ENCODE assay signal across 21 cellular contexts in the genomic region with DNA sequence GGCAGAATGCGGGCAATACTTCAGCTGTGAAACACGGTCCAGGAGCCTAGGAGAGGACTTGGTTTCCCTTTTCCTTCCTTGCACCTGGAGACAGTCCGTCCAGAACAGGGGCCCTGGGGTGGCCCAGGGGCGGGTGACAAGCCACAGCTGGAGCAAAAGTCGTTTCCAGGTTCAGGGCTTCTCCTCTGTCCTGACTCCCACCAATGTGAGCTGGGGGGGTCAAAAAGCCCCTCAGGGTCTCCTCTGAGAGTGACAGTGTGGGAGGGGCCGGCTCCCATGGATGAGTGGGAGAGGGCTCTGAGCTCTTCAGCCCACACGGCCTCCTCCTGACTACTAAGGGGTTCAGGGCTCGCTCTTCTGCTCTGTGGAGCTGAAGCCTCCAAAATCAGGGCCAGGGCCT.
"Had no signal": no experiment of that assay in that cellular context is flagged by ENCODE, and none has a peak within 500 bp of the region (broad histone marks: within the 10 kb centered on the region; RNA-seq: fewer than 3 reads in every experiment).

No MANE protein-coding gene starts in this region.

- H2AFZ ChIP-seq: parathyroid adenoma had no signal

- DNase-seq: cerebellar nuclear complex; cortex of kidney; effector memory CD8-positive, alpha-beta T cell; erythroblast; natural killer cell; stimulated activated CD4-positive, alpha-beta T cell treated with anti-CD3 and anti-CD28 coated beads, Interleukin-12 subunit alpha, Interleukin-12 subunit beta, amount 100 ng/mL, for 4 hours; stimulated activated CD4-positive, alpha-beta T cell treated with anti-CD3 and anti-CD28 coated beads, Interleukin-1b, Interleukin-23, amount 100 ng/mL, for 48 hours; stimulated activated CD4-positive, alpha-beta T cell treated with anti-CD3 and anti-CD28 coated beads, Interleukin-4, amount 100 ng/mL, for 1 hour; stimulated activated CD8-positive, alpha-beta memory T cell treated with anti-CD3 and anti-CD28 coated beads, Interleukin-4, amount 100 ng/mL, for 48 hours; stimulated activated naive CD4-positive, alpha-beta T cell treated with Interleukin-2 at 50 U/mL for 16 hours; stomach; tibial artery had no signal

- H3K4me3 Mint-ChIP-seq: effector memory CD8-positive, alpha-beta T cell; natural killer cell; neural crest cell; type B pancreatic cell had no signal

- H3K4me3 ChIP-seq: prostate gland, right atrium auricular region, smooth muscle cell, stomach, tibial artery had no signal

- H3K4me2 ChIP-seq: smooth muscle cell had no signal

- H3K27me3 Mint-ChIP-seq: effector memory CD8-positive, alpha-beta T cell; type B pancreatic cell had no signal

- H3K27ac Mint-ChIP-seq: natural killer cell, type B pancreatic cell had no signal

- H3K9me3 Mint-ChIP-seq: effector memory CD8-positive, alpha-beta T cell; natural killer cell; neural crest cell; type B pancreatic cell had no signal

- H3K36me3 Mint-ChIP-seq: natural killer cell, type B pancreatic cell had no signal

- H3K27ac ChIP-seq: parathyroid adenoma, tibial artery had no signal

- H3K9me3 ChIP-seq: neutrophil, prostate gland, right atrium auricular region, stomach, tibial artery had no signal

- H3K9ac ChIP-seq: parathyroid adenoma had no signal

- ATAC-seq: effector memory CD8-positive, alpha-beta T cell; left lobe of liver; natural killer cell; sciatic nerve had no signal

- H3K4me1 ChIP-seq: parathyroid adenoma had no signal

- H3K4me1 Mint-ChIP-seq: neural crest cell had no signal

- H3K79me2 ChIP-seq: parathyroid adenoma had no signal

- H3K27me3 ChIP-seq: neutrophil, right atrium auricular region, stomach, tibial artery had no signal
